17 cellular contexts compared by ENCODE assay signal in genomic region chr10:3893904-3894563, GRCh38.
DNase-seq lines count a peak whose midpoint lies in the region; ATAC-seq and TF ChIP-seq lines count a peak whose summit lies in the region.
"Had no signal": no experiment of that assay in that cellular context is flagged by ENCODE, and none has a peak within 500 bp of the region (broad histone marks: within the 10 kb centered on the region; RNA-seq: fewer than 3 reads in every experiment).

No MANE protein-coding gene starts in this region.

- H3K4me1 Mint-ChIP-seq in Caco-2 (ENCODE audit: low read depth, unreplicated experiment) (peaks cover 36% of the 10 kb centered on the region), chondrocyte (ENCODE audit: low read depth) (peaks cover 80% of the 10 kb centered on the region), nephron progenitor cell (peaks cover 43% of the 10 kb centered on the region)

- H3K27me3 Mint-ChIP-seq in Caco-2 (ENCODE audit: insufficient read depth, unreplicated experiment): no peaks in the 10 kb centered on the region
- no peaks in the 10 kb centered on the region for H3K27me3 Mint-ChIP-seq in chondrocyte (ENCODE audit: low read depth)
- H3K27me3 Mint-ChIP-seq in nephron progenitor cell (ENCODE audit: low read depth, poor library complexity): no peaks in the 10 kb centered on the region

- no peak for TF ChIP-seq CTCF in Caco-2 (IDR thresholded peaks at IDR 0.05; ENCODE audit: insufficient read depth in 1 of 2, low read depth in 1 of 2, low read length in 1 of 2, severe bottlenecking in 1 of 2, unreplicated experiment in 1 of 2)
- TF ChIP-seq CTCF in chondrocyte (IDR thresholded peaks at IDR 0.05): no peak
- no peak for TF ChIP-seq CTCF in nephron progenitor cell (IDR thresholded peaks at IDR 0.05)

- no peaks in the 10 kb centered on the region for H3K27me3 ChIP-seq in Caco-2 (replicated peaks; ENCODE audit: control insufficient read depth, insufficient read depth, low read length)

- POLR2A ChIA-PET in Caco-2 (lab: Charles Lee): no interaction called here

- BruUV-seq in Caco-2 (replicated peaks; lab: Mats Ljungman, UMichigan): no TSS peak

- CTCF ChIA-PET in Caco-2 (lab: Charles Lee): no interaction called here

- no peaks in the 10 kb centered on the region for H3K9me3 ChIP-seq in Caco-2

- H3K27ac Mint-ChIP-seq in Caco-2 (ENCODE audit: unreplicated experiment) (peak overlapping the region; percentile 83), chondrocyte (ENCODE audit: unreplicated experiment) (peak overlapping the region; percentile 84), nephron progenitor cell (peak overlapping the region; percentile 45)
- H3K27ac Mint-ChIP-seq: activated naive CD4-positive, alpha-beta T cell treated with anti-CD3 and anti-CD28 coated beads for 36 hours had no signal

- peaks cover 10% of the 10 kb centered on the region for H3K36me3 Mint-ChIP-seq in Caco-2 (ENCODE audit: insufficient read depth, unreplicated experiment)
- H3K36me3 Mint-ChIP-seq in chondrocyte (ENCODE audit: low read depth): no peaks in the 10 kb centered on the region
- H3K36me3 Mint-ChIP-seq in nephron progenitor cell (ENCODE audit: low read depth): no peaks in the 10 kb centered on the region

- peaks cover 36% of the 10 kb centered on the region for H3K4me1 ChIP-seq in Caco-2

- ATAC-seq in HG02885 (IDR thresholded peaks at IDR 0.05; ENCODE audit: poor library complexity, unreplicated experiment) (no peak), GM21360 (IDR thresholded peaks at IDR 0.05; ENCODE audit: unreplicated experiment) (no peak), HG03045 (IDR thresholded peaks at IDR 0.05; ENCODE audit: unreplicated experiment) (no peak)
- ATAC-seq: left colon had no signal

- no peaks in the 10 kb centered on the region for H3K36me3 ChIP-seq in Caco-2 (ENCODE audit: control insufficient read depth, insufficient read depth, low read length)

- intact Hi-C loops in Caco-2 (cut with micrococcal nuclease; ENCODE audit: unreplicated experiment): no loop called here

- no peak overlapping the region for H3K4me3 ChIP-seq in Caco-2 (ENCODE audit: low read depth, low read length)

- no peak for DNase-seq in Caco-2
- peak; percentile 78 for DNase-seq in NCI-H82 (lab: John Stamatoyannopoulos, UW)
- no peak for DNase-seq in chondrocyte (ENCODE audit: low spot score)
- no peak for DNase-seq in nephron progenitor cell
- no peak for DNase-seq in NK-92 treated with Interleukin-12 subunit alpha and Interleukin-12 subunit beta, amount 100 ng/mL, for 24 hours (lab: John Stamatoyannopoulos, UW)
- DNase-seq: activated CD4-positive, alpha-beta T cell treated with anti-CD3 and anti-CD28 coated beads for 1 hour; activated naive CD4-positive, alpha-beta T cell treated with anti-CD3 and anti-CD28 coated beads for 36 hours; cerebellar nuclear complex; foreskin melanocyte; Karpas-422; left colon; NCI-H2227 treated with DMSO at 0.1 percent for 48 hours; SHP77; stimulated activated CD4-positive, alpha-beta T cell treated with anti-CD3 and anti-CD28 coated beads, Interleukin-1b, Interleukin-23, amount 100 ng/mL, for 48 hours had no signal

- H3K9me3 Mint-ChIP-seq in Caco-2 (ENCODE audit: unreplicated experiment): no peaks in the 10 kb centered on the region
- H3K9me3 Mint-ChIP-seq in chondrocyte (ENCODE audit: low read depth): no peaks in the 10 kb centered on the region
- H3K9me3 Mint-ChIP-seq in nephron progenitor cell: no peaks in the 10 kb centered on the region
- H3K9me3 Mint-ChIP-seq: activated naive CD4-positive, alpha-beta T cell treated with anti-CD3 and anti-CD28 coated beads for 36 hours had no signal

- H3K4me3 Mint-ChIP-seq in Caco-2 (ENCODE audit: unreplicated experiment) (no peak overlapping the region), chondrocyte (ENCODE audit: unreplicated experiment) (no peak overlapping the region), nephron progenitor cell (no peak overlapping the region)
- H3K4me3 Mint-ChIP-seq: activated naive CD4-positive, alpha-beta T cell treated with anti-CD3 and anti-CD28 coated beads for 36 hours had no signal
